15 cellular contexts compared by ENCODE assay signal in genomic region chr17:61324540-61324868, GRCh38.
DNase-seq lines count a peak whose midpoint lies in the region; ATAC-seq and TF ChIP-seq lines count a peak whose summit lies in the region.
"Had no signal": no experiment of that assay in that cellular context is flagged by ENCODE, and none has a peak within 500 bp of the region (broad histone marks: within the 10 kb centered on the region; RNA-seq: fewer than 3 reads in every experiment).

No MANE protein-coding gene starts in this region.

- TF ChIP-seq EP300 in upper lobe of left lung (IDR thresholded peaks at IDR 0.05) = no peak

- TF ChIP-seq POLR2A in heart left ventricle (IDR thresholded peaks at IDR 0.05) = no peak
- TF ChIP-seq POLR2A in upper lobe of left lung (IDR thresholded peaks at IDR 0.05) = no peak

- H3K36me3 ChIP-seq in heart left ventricle = no peaks in the 10 kb centered on the region
- no peaks in the 10 kb centered on the region for H3K36me3 ChIP-seq in upper lobe of left lung
- H3K36me3 ChIP-seq: neutrophil, thyroid gland had no signal

- H3K9me3 ChIP-seq in heart left ventricle (no peaks in the 10 kb centered on the region), upper lobe of left lung (no peaks in the 10 kb centered on the region)
- H3K9me3 ChIP-seq: neutrophil, thyroid gland had no signal

- H3K27ac ChIP-seq in heart left ventricle (peak overlapping the region in 11 of 12 donors; percentile 6 to 78 (median 60)), upper lobe of left lung (peak overlapping the region; percentile 32 to 77 (median 68))
- H3K27ac ChIP-seq: neutrophil had no signal

- no peak for TF ChIP-seq CTCF in heart left ventricle (IDR thresholded peaks at IDR 0.05)
- no peak for TF ChIP-seq CTCF in upper lobe of left lung (IDR thresholded peaks at IDR 0.05)

- H3K4me3 ChIP-seq in heart left ventricle = no peak overlapping the region
- no peak overlapping the region for H3K4me3 ChIP-seq in upper lobe of left lung
- H3K4me3 ChIP-seq: thyroid gland had no signal

- ATAC-seq in heart left ventricle = no peak
- no peak for ATAC-seq in left cardiac atrium
- no peak for ATAC-seq in upper lobe of left lung (ENCODE audit: low FRiP score in 2 of 2)
- ATAC-seq in HG02610 (IDR thresholded peaks at IDR 0.05; ENCODE audit: unreplicated experiment) = no peak
- ATAC-seq in GM21515 (IDR thresholded peaks at IDR 0.05; ENCODE audit: unreplicated experiment) = no peak
- ATAC-seq: T-helper 17 cell had no signal

- H3K4me1 ChIP-seq in heart left ventricle (peaks cover 0 to 39% (median 21%) of the 10 kb centered on the region in 12 donors), upper lobe of left lung (peaks cover 16 to 25% (median 19%) of the 10 kb centered on the region in 4 donors)

- 67 to 84% (median 75%) methylated on average over 4 of the region's 4 CpGs for WGBS in heart left ventricle, 4 donors
- WGBS in upper lobe of left lung, 2 donors = 60 to 70% methylated on average over 4 of the region's 4 CpGs

- no peak for DNase-seq in heart left ventricle
- no peak for DNase-seq in left cardiac atrium
- peak; percentile 52 for DNase-seq in amniotic epithelial cell (ENCODE audit: low read depth)
- DNase-seq in kidney tubule cell (ENCODE audit: low spot score) = peak; percentile 37
- no peak for DNase-seq in upper lobe of left lung
- DNase-seq in NCI-H2196 treated with DMSO at 0.1 percent for 48 hours (lab: John Stamatoyannopoulos, UW; ENCODE audit: unreplicated experiment) = no peak
- DNase-seq: activated CD4-positive, alpha-beta T cell treated with anti-CD3 and anti-CD28 coated beads for 1 hour; CD4-positive, alpha-beta T cell; immature natural killer cell; NCI-H774; T-helper 17 cell; thyroid gland had no signal

- intact Hi-C loops in heart left ventricle (cut with DNase I) (loop anchor here in 1 of 10 donors (10.0 kb wide), 1 partner anchor 70 kb away; no protein-coding TSS in a partner anchor), left cardiac atrium (cut with DNase I) (no loop called here)

- H3K27me3 ChIP-seq in heart left ventricle (no peaks in the 10 kb centered on the region), upper lobe of left lung (no peaks in the 10 kb centered on the region)
- H3K27me3 ChIP-seq: neutrophil, thyroid gland had no signal

Comparison
In these comparisons a context has a peak if more than half of its experiments do, and no peak if none do; other contexts are left out.
1. DNase-seq: peak in amniotic epithelial cell (single experiment) and kidney tubule cell (single experiment); none in heart left ventricle (0 of 5), left cardiac atrium (single experiment), upper lobe of left lung (0 of 2) and NCI-H2196 treated with DMSO at 0.1 percent for 48 hours (single experiment).